Comparison of ENCODE assay signal across 8 cellular contexts in genomic region chr2:86562485-86562890, GRCh38.
A peak's percentile ranks its signal among the peaks of the same experiment; 100 is the strongest.
DNase-seq lines count a peak whose midpoint lies in the region; ATAC-seq and TF ChIP-seq lines count a peak whose summit lies in the region.

No MANE protein-coding gene starts in this region.

- H3K9ac ChIP-seq in DND-41 (ENCODE audit: low read depth, low read length) (peak overlapping the region; percentile 78), HUES48 (ENCODE audit: low read depth, low read length) (peak overlapping the region; percentile 98)

- no peak for DNase-seq in DND-41
- no peak for DNase-seq in foreskin melanocyte
- no peak for DNase-seq in NCI-H2107 treated with DMSO at 0.1 percent for 48 hours (lab: John Stamatoyannopoulos, UW; ENCODE audit: unreplicated experiment)

- peak overlapping the region; percentile 74 for H3K4me2 ChIP-seq in DND-41 (ENCODE audit: insufficient read depth, low read length)

- peaks cover 7% of the 10 kb centered on the region; the same call in 1 of the 2 replicates for H3K36me3 ChIP-seq in DND-41 (ENCODE audit: insufficient read depth, low read length)
- no peaks in the 10 kb centered on the region for H3K36me3 ChIP-seq in HUES48 (ENCODE audit: control insufficient read depth, insufficient read depth, low read length)

- peaks cover 40% of the 10 kb centered on the region for H3K4me1 Mint-ChIP-seq in nephron

- ATAC-seq in DND-41 (ENCODE audit: insufficient read depth, low read depth), result no peak
- no peak for ATAC-seq in GM18520 (IDR thresholded peaks at IDR 0.05; ENCODE audit: unreplicated experiment)
- no peak for ATAC-seq in HG03097 (IDR thresholded peaks at IDR 0.05; ENCODE audit: low FRiP score, unreplicated experiment)

- peak overlapping the region; percentile 95 to 98 (median 98) for H3K4me3 Mint-ChIP-seq in nephron

- TF ChIP-seq CTCF in DND-41 (IDR thresholded peaks at IDR 0.05; ENCODE audit: borderline replicate concordance, extremely low read depth, low read length, poor library complexity, severe bottlenecking), result no peak
- no peak for TF ChIP-seq CTCF in nephron (IDR thresholded peaks at IDR 0.05; ENCODE audit: unreplicated experiment in 3 of 3)

- H3K27me3 ChIP-seq in DND-41 (ENCODE audit: insufficient read depth, low read length, poor library complexity) (no peaks in the 10 kb centered on the region), HUES48 (ENCODE audit: control insufficient read depth, insufficient read depth, low read length) (peaks cover 7% of the 10 kb centered on the region; the same call in 1 of the 2 replicates)

- no peaks in the 10 kb centered on the region for H4K20me1 ChIP-seq in DND-41 (ENCODE audit: insufficient read depth, low read length)

- peaks cover 4% of the 10 kb centered on the region for H3K9me3 Mint-ChIP-seq in nephron

- H3K4me3 ChIP-seq in DND-41 (ENCODE audit: low read depth in 1 of 2, low read length in 2 of 2) (peak overlapping the region; percentile 75 to 77), HUES48 (ENCODE audit: low read depth, low read length) (peak overlapping the region; percentile 87)

- H3K27me3 Mint-ChIP-seq in nephron (ENCODE audit: low read depth), result no peaks in the 10 kb centered on the region

- H2AFZ ChIP-seq in DND-41 (ENCODE audit: low read depth, low read length), result peak overlapping the region; percentile 84

- H3K79me2 ChIP-seq in DND-41 (ENCODE audit: insufficient read depth, low read length), result peaks cover 55% of the 10 kb centered on the region

- H3K36me3 Mint-ChIP-seq in nephron (ENCODE audit: low read depth), result peaks cover 8% of the 10 kb centered on the region

- peak overlapping the region; percentile 97 to 99 (median 99) for H3K27ac Mint-ChIP-seq in nephron

- H3K27ac ChIP-seq in DND-41 (ENCODE audit: low read length) (peak overlapping the region; percentile 96), HUES48 (ENCODE audit: low read depth, low read length) (peak overlapping the region; percentile 99), cingulate gyrus (ENCODE audit: low read depth, low read length) (peak overlapping the region; percentile 99)

- H3K9me3 ChIP-seq in DND-41 (ENCODE audit: insufficient read depth, low read length, severe bottlenecking), result no peaks in the 10 kb centered on the region
- peaks cover 5% of the 10 kb centered on the region; the same call in 1 of the 2 replicates for H3K9me3 ChIP-seq in HUES48 (ENCODE audit: control insufficient read depth, insufficient read depth, low read length)

- H3K4me1 ChIP-seq in DND-41 (ENCODE audit: insufficient read depth, low read length) (peaks cover 31% of the 10 kb centered on the region), HUES48 (ENCODE audit: control insufficient read depth, insufficient read depth, low read length) (0 out of 2 replicates have a peak, but pooled peaks cover 6% of the 10 kb centered on the region)
